19 cellular contexts compared by ENCODE assay signal in genomic region chr15:52153900-52154895, GRCh38. TPM values are rescaled to one million over a fixed set of nuclear protein-coding genes. Genes with fewer than 3 reads are reported as not detected.
"Had no signal": no experiment of that assay in that cellular context is flagged by ENCODE, and none has a peak within 500 bp of the region (broad histone marks: within the 10 kb centered on the region; RNA-seq: fewer than 3 reads in every experiment).

No MANE protein-coding gene starts in this region.

- H3K9me3 ChIP-seq: adrenal gland, neutrophil, tibial nerve, uterus had no signal

- H3K4me3 ChIP-seq: adrenal gland, tibial nerve, uterus had no signal

- H3K36me3 ChIP-seq: adrenal gland, neutrophil, uterus had no signal

- ATAC-seq: WTC11 had no signal

- H3K79me2 ChIP-seq: parathyroid adenoma had no signal

- H3K9ac ChIP-seq: parathyroid adenoma had no signal

- FAIRE-seq: colon, endometrium, islet of Langerhans, TTC549 had no signal

- H2AFZ ChIP-seq: parathyroid adenoma had no signal

- H3K27me3 ChIP-seq: adrenal gland, neutrophil, tibial nerve, uterus had no signal

- H3K4me1 ChIP-seq: adrenal gland, parathyroid adenoma, tibial nerve, uterus had no signal

- DNase-seq: activated CD4-positive, alpha-beta T cell treated with anti-CD3 and anti-CD28 coated beads, Interleukin-2, amount 10 ng/mL, durations not matched to agents 24 days and 14 days; activated naive CD4-positive, alpha-beta T cell treated with anti-CD3 and anti-CD28 coated beads, Interleukin-2, amount 50 U/mL, for 16 hours; activated T-cell treated with anti-CD3 and anti-CD28 coated beads, Interleukin-2, amount 50 U/mL, for 24 hours; mammary epithelial cell; naive B cell; stimulated activated CD4-positive, alpha-beta T cell treated with anti-CD3 and anti-CD28 coated beads, Interleukin-2, amount 100 ng/mL, for 48 hours; stimulated activated naive CD4-positive, alpha-beta T cell treated with Interleukin-2 at 50 U/mL for 16 hours; uterus had no signal

- H3K27ac ChIP-seq: adrenal gland, neutrophil, parathyroid adenoma, tibial nerve, uterus had no signal

RNA-seq across cellular contexts. Expression of gene BCL2L10, which starts 41.6 kb away (rescaled TPM):
- total RNA-seq: activated CD4-positive, alpha-beta T cell treated with anti-CD3 and anti-CD28 coated beads, Interleukin-2, amount 10 ng/mL, durations not matched to agents 24 days and 14 days; cardiac septum; mononuclear cell; tibial nerve had no signal
